16 cellular contexts compared by ENCODE assay signal in genomic region chr7:77746824-77747165, GRCh38.
"Had no signal": no experiment of that assay in that cellular context is flagged by ENCODE, and none has a peak within 500 bp of the region (broad histone marks: within the 10 kb centered on the region; RNA-seq: fewer than 3 reads in every experiment).

No MANE protein-coding gene starts in this region.

- H3K27ac Mint-ChIP-seq: nephron had no signal

- ATAC-seq: foreskin keratinocyte, psoas muscle, sciatic nerve had no signal

- H3K4me3 Mint-ChIP-seq: immature natural killer cell, naive B cell, nephron had no signal

- H3K9me3 Mint-ChIP-seq: immature natural killer cell, naive B cell, nephron had no signal

- DNase-seq: dermis blood vessel endothelial cell; foreskin keratinocyte; immature natural killer cell; left ventricle myocardium inferior; mesendoderm; naive B cell; psoas muscle; retina; stimulated activated CD4-positive, alpha-beta T cell treated with anti-CD3 and anti-CD28 coated beads, Interleukin-2, amount 100 ng/mL, for 24 hours; stimulated activated CD4-positive, alpha-beta T cell treated with anti-CD3 and anti-CD28 coated beads, Interleukin-4, amount 100 ng/mL, for 4 hours; stimulated activated naive CD4-positive, alpha-beta T cell; stomach; substantia nigra; trophoblast cell had no signal

- H3K4me1 Mint-ChIP-seq: nephron had no signal

- H3K27ac ChIP-seq: foreskin keratinocyte, left ventricle myocardium inferior, psoas muscle, stomach had no signal
